8 cellular contexts compared by ENCODE assay signal in the genomic region with DNA sequence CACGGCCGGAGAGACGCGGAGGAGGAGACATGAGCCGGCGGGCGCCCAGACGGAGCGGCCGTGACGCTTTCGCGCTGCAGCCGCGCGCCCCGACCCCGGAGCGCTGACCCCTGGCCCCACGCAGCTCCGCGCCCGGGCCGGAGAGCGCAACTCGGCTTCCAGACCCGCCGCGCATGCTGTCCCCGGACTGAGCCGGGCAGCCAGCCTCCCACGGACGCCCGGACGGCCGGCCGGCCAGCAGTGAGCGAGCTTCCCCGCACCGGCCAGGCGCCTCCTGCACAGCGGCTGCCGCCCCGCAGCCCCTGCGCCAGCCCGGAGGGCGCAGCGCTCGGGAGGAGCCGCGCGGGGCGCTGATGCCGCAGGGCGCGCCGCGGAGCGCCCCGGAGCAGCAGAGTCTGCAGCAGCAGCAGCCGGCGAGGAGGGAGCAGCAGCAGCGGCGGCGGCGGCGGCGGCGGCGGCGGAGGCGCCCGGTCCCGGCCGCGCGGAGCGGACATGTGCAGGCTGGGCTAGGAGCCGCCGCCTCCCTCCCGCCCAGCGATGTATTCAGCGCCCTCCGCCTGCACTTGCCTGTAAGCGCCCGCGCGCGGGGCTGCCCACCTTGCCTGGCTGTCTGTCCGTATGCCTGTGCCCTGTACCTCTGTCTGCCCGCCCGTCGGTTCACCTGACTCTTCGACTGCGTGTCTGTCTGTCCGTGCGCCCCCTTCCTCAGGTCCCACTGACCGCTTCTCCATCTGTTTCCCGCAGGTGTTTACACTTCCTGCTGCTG. TPM values are rescaled to one million over a fixed set of nuclear protein-coding genes. Genes with fewer than 3 reads are reported as not detected.
A peak's percentile ranks its signal among the peaks of the same experiment; 100 is the strongest.
DNase-seq lines count a peak whose midpoint lies in the region; ATAC-seq and TF ChIP-seq lines count a peak whose summit lies in the region.

No MANE protein-coding gene starts in this region.

- H3K27ac ChIP-seq in HCT116 (ENCODE audit: low read depth, low read length) = peak overlapping the region; percentile 46; the same call in 1 of the 2 replicates

- H3K4me3 Mint-ChIP-seq in MCF 10A (ENCODE audit: unreplicated experiment) = peak overlapping the region; percentile 71

- no peaks in the 10 kb centered on the region for H3K9me3 ChIP-seq in HCT116 (ENCODE audit: control insufficient read depth in 1 of 2, insufficient read depth in 1 of 2, low read depth in 1 of 2, low read length in 2 of 2)

- ATAC-seq in HCT116 = peak; percentile 26

- H3K36me3 ChIP-seq in GM06990 (ENCODE audit: control insufficient read depth, insufficient read depth, low read length) (no peaks in the 10 kb centered on the region), HCT116 (ENCODE audit: control insufficient read depth in 1 of 2, insufficient read depth in 2 of 2, low read length in 2 of 2) (no peaks in the 10 kb centered on the region)

- H3K27me3 Mint-ChIP-seq in MCF 10A (ENCODE audit: insufficient read depth, unreplicated experiment) = no peaks in the 10 kb centered on the region

- TF ChIP-seq CTCF in GM06990 (IDR thresholded peaks at IDR 0.05; ENCODE audit: insufficient read depth, low read length, poor library complexity, severe bottlenecking) = no peak
- no peak for TF ChIP-seq CTCF in HCT116 (IDR thresholded peaks at IDR 0.05 in 2 of 3, conservative IDR thresholded peaks at IDR 0.05 in 1 of 3; ENCODE audit: borderline replicate concordance in 1 of 3, insufficient read depth in 1 of 3, low read depth in 2 of 3, low read length in 2 of 3)
- no peak for TF ChIP-seq CTCF in MCF 10A (IDR thresholded peaks at IDR 0.05; ENCODE audit: unreplicated experiment)

- intact Hi-C loops in HCT116 (cut with micrococcal nuclease) = loop anchor here (2.0 kb wide), 2 partner anchors 211 to 431 kb away; no protein-coding TSS in a partner anchor
- intact Hi-C loops in MCF 10A (cut with micrococcal nuclease) = loop anchor here (2.0 to 10.0 kb wide), 4 partner anchors 227 to 769 kb away; a partner anchor contains a TSS

- H3K4me3 ChIP-seq in GM06990 (replicated peaks; ENCODE audit: low read depth, low read length) = peak overlapping the region; percentile 10
- peak overlapping the region in 1 of 2 experiments; percentile 58; a peak in 3 of 4 replicates for H3K4me3 ChIP-seq in HCT116 (replicated peaks in 1 of 2; ENCODE audit: low read depth in 1 of 2, low read length in 2 of 2)

- H3K9me2 ChIP-seq in HCT116 (ENCODE audit: insufficient read depth) = no peaks in the 10 kb centered on the region

- peak; percentile 52 for DNase-seq in GM06990 (ENCODE audit: extremely low read depth, insufficient read length)
- no peak for DNase-seq in HCT116 (ENCODE audit: low read depth, low spot score)
- peak; percentile 81 for DNase-seq in NCI-H748 (lab: John Stamatoyannopoulos, UW; ENCODE audit: unreplicated experiment)
- no peak for DNase-seq in MCF 10A (ENCODE audit: unreplicated experiment)
- peak; percentile 53 for DNase-seq in iris pigment epithelial cell (ENCODE audit: low read depth)
- DNase-seq in stimulated activated CD8-positive, alpha-beta memory T cell treated with anti-CD3 and anti-CD28 coated beads, Interleukin-4, amount 100 ng/mL, for 24 hours (ENCODE audit: low read depth) = peak; percentile 9
- no peak for DNase-seq in NCI-H187 (lab: John Stamatoyannopoulos, UW)
- DNase-seq in NCI-H128 (lab: John Stamatoyannopoulos, UW; ENCODE audit: unreplicated experiment) = no peak

- TF ChIP-seq RAD21 in HCT116 (IDR thresholded peaks at IDR 0.05; ENCODE audit: low read depth) = no peak

- no peaks in the 10 kb centered on the region for H3K9me3 Mint-ChIP-seq in MCF 10A (ENCODE audit: unreplicated experiment)

- RAD21 ChIA-PET in HCT116 (lab: Charles Lee; ENCODE audit: low non-redundant PET in 1 of 2, low total read pairs in 2 of 2, uncharacterized antibody in 2 of 2, unreplicated experiment in 2 of 2) = interaction anchor here in 1 of 2 experiments (2.0 kb wide), 1 partner anchor 186 kb away, joined by 8 read pairs; no protein-coding TSS in a partner anchor

- H3K36me3 Mint-ChIP-seq in MCF 10A (ENCODE audit: insufficient read depth, unreplicated experiment) = peaks cover 41% of the 10 kb centered on the region

- H3K4me1 Mint-ChIP-seq in MCF 10A (ENCODE audit: insufficient read depth, unreplicated experiment) = peaks cover 30% of the 10 kb centered on the region

- POLR2A ChIA-PET in HCT116 (lab: Charles Lee) (interaction anchor here (1.9 kb wide), 1 partner anchor 31 kb away, joined by 12 read pairs; a partner anchor contains a TSS), MCF 10A (lab: Yijun Ruan, JAX) (interaction anchor here (0.6 to 2.0 kb wide), 7 partner anchors 426 to 488 kb away, joined by 3 to 16 read pairs (median 4); no protein-coding TSS in a partner anchor)

- no peak overlapping the region for H2AFZ ChIP-seq in HCT116 (ENCODE audit: low read depth, low read length, poor library complexity, severe bottlenecking)

- no TSS peak for BruUV-seq in HCT116 (replicated peaks; lab: Mats Ljungman, UMichigan)
- no TSS peak for BruUV-seq in MCF 10A (replicated peaks; lab: Mats Ljungman, UMichigan)

- H3K79me2 ChIP-seq in HCT116 (ENCODE audit: insufficient read depth, low read length) = 0 out of 2 replicates have a peak, but pooled peaks cover 6% of the 10 kb centered on the region

- no peak overlapping the region for H3K9ac ChIP-seq in HCT116 (ENCODE audit: low read length)

- TF ChIP-seq POLR2A in HCT116 (IDR thresholded peaks at IDR 0.05; ENCODE audit: borderline replicate concordance, extremely low read depth, insufficient read depth, insufficient read length) = no peak

- H3K4me2 ChIP-seq in HCT116 (ENCODE audit: low read length) = peak overlapping the region; percentile 92

- H3K27ac Mint-ChIP-seq in MCF 10A (ENCODE audit: low read depth, unreplicated experiment) = no peak overlapping the region

- CTCF ChIA-PET in HCT116 (lab: Charles Lee) (interaction anchor here (0.9 to 3.3 kb wide), 9 partner anchors 25 to 640 kb away, joined by 3 to 32 read pairs (median 4); no protein-coding TSS in a partner anchor), MCF 10A (lab: Yijun Ruan, JAX) (interaction anchor here (0.6 to 7.6 kb wide), 33 partner anchors 8 to 863 kb away, joined by 3 to 191 read pairs (median 7); no protein-coding TSS in a partner anchor)

- H4K20me1 ChIP-seq in HCT116 (ENCODE audit: insufficient read depth) = peaks cover 17% of the 10 kb centered on the region; the same call in 1 of the 2 replicates

- H3K4me1 ChIP-seq in HCT116 (ENCODE audit: control insufficient read depth in 1 of 2, insufficient read depth in 2 of 2, low read length in 2 of 2) = peaks cover 5 to 44% of the 10 kb centered on the region in 2 experiments

- peaks cover 3% of the 10 kb centered on the region for H3K27me3 ChIP-seq in GM06990 (replicated peaks; ENCODE audit: control insufficient read depth, insufficient read depth, low read length)
- H3K27me3 ChIP-seq in HCT116 (ENCODE audit: insufficient read depth, low read length) = no peaks in the 10 kb centered on the region

TF ChIP-seq in HCT116, 20 proteins besides CTCF, POLR2A, EP300 and RAD21:
- TF ChIP-seq YY1 (IDR thresholded peaks at IDR 0.05; ENCODE audit: extremely low read depth, insufficient replicate concordance, low read depth, low read length) (no peak), SIN3A (IDR thresholded peaks at IDR 0.05; ENCODE audit: low read depth) (no peak)
- TF ChIP-seq, protein P1, sequence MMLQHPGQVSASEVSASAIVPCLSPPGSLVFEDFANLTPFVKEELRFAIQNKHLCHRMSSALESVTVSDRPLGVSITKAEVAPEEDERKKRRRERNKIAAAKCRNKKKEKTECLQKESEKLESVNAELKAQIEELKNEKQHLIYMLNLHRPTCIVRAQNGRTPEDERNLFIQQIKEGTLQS (IDR thresholded peaks at IDR 0.05) = no peak
- TF ChIP-seq, protein P2, sequence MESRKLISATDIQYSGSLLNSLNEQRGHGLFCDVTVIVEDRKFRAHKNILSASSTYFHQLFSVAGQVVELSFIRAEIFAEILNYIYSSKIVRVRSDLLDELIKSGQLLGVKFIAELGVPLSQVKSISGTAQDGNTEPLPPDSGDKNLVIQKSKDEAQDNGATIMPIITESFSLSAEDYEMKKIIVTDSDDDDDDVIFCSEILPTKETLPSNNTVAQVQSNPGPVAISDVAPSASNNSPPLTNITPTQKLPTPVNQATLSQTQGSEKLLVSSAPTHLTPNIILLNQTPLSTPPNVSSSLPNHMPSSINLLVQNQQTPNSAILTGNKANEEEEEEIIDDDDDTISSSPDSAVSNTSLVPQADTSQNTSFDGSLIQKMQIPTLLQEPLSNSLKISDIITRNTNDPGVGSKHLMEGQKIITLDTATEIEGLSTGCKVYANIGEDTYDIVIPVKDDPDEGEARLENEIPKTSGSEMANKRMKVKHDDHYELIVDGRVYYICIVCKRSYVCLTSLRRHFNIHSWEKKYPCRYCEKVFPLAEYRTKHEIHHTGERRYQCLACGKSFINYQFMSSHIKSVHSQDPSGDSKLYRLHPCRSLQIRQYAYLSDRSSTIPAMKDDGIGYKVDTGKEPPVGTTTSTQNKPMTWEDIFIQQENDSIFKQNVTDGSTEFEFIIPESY (IDR thresholded peaks at IDR 0.05; ENCODE audit: extremely low read depth, insufficient replicate concordance, low read length) = no peak
TF ChIP-seq in HCT116: peak in this region for 0.

RNA-seq across cellular contexts. Expression of a gene that starts 0.4 kb away (rescaled TPM):
- total RNA-seq in HCT116 (2021; ENCODE audit: unreplicated experiment) (0.96 TPM), MCF 10A (2022) (not detected in 2 replicates)
- polyA plus RNA-seq in HCT116 (2012) = 0.42 and 0.62 TPM in 2 replicates

RNA-seq across cellular contexts. Expression of a gene that starts 32.2 kb away (rescaled TPM):
- total RNA-seq in HCT116 (2021; ENCODE audit: unreplicated experiment) (2,693 TPM), MCF 10A (2022) (3,249 and 4,548 TPM in 2 replicates)
- 1,320 and 2,224 TPM in 2 replicates for polyA plus RNA-seq in HCT116 (2012)

Comparison
In these comparisons a context has a peak if more than half of its experiments do, and no peak if none do; other contexts are left out.
1. DNase-seq: peak in GM06990 (single experiment), NCI-H748 (single experiment), iris pigment epithelial cell (single experiment) and stimulated activated CD8-positive, alpha-beta memory T cell treated with anti-CD3 and anti-CD28 coated beads, Interleukin-4, amount 100 ng/mL, for 24 hours (single experiment); none in HCT116 (single experiment), MCF 10A (single experiment), NCI-H187 (0 of 2) and NCI-H128 (single experiment).